In genomic region chr1:108117908-108118902, GRCh38 we compare ENCODE assay signal across 1 cellular context.
A peak's percentile ranks its signal among the peaks of the same experiment; 100 is the strongest.
TF ChIP-seq lines count a peak whose summit lies in the region.

No MANE protein-coding gene starts in this region.

TF ChIP-seq in K562, 482 proteins besides CTCF, POLR2A, EP300 and RAD21 (continued from another document and continues in another):
- TF ChIP-seq, protein P1, sequence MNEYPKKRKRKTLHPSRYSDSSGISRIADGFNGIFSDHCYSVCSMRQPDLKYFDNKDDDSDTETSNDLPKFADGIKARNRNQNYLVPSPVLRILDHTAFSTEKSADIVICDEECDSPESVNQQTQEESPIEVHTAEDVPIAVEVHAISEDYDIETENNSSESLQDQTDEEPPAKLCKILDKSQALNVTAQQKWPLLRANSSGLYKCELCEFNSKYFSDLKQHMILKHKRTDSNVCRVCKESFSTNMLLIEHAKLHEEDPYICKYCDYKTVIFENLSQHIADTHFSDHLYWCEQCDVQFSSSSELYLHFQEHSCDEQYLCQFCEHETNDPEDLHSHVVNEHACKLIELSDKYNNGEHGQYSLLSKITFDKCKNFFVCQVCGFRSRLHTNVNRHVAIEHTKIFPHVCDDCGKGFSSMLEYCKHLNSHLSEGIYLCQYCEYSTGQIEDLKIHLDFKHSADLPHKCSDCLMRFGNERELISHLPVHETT (CRISPR knock-in tag; conservative IDR thresholded peaks at IDR 0.05 in 1 of 2, IDR thresholded peaks at IDR 0.05 in 1 of 2): 0 out of 4 replicates have a peak, but pooled peaks of 1 of the 2 experiments have one; percentile 26
- no peak for TF ChIP-seq SAFB2 (IDR thresholded peaks at IDR 0.05; ENCODE audit: borderline replicate concordance, low read depth, low read length, severe bottlenecking)
- no peak for TF ChIP-seq BRCA1 (IDR thresholded peaks at IDR 0.05)
- TF ChIP-seq BRCA1 (CRISPR knock-in tag; IDR thresholded peaks at IDR 0.05): no peak
- no peak for TF ChIP-seq CREM (IDR thresholded peaks at IDR 0.05; ENCODE audit: low read depth)
- TF ChIP-seq BRD4 (IDR thresholded peaks at IDR 0.05): no peak
- TF ChIP-seq PYGO2 (tag; IDR thresholded peaks at IDR 0.05): no peak
- no peak for TF ChIP-seq MTF1 (CRISPR knock-in tag; IDR thresholded peaks at IDR 0.05; ENCODE audit: borderline replicate concordance)
- TF ChIP-seq BMI1 (IDR thresholded peaks at IDR 0.05; ENCODE audit: low read length): no peak
- no peak for TF ChIP-seq ZNF766 (CRISPR knock-in tag; conservative IDR thresholded peaks at IDR 0.05)
- TF ChIP-seq CUX1 (CRISPR knock-in tag; IDR thresholded peaks at IDR 0.05): no peak
- no peak for TF ChIP-seq STAT6 (CRISPR knock-in tag; IDR thresholded peaks at IDR 0.05)
- TF ChIP-seq, protein P2, sequence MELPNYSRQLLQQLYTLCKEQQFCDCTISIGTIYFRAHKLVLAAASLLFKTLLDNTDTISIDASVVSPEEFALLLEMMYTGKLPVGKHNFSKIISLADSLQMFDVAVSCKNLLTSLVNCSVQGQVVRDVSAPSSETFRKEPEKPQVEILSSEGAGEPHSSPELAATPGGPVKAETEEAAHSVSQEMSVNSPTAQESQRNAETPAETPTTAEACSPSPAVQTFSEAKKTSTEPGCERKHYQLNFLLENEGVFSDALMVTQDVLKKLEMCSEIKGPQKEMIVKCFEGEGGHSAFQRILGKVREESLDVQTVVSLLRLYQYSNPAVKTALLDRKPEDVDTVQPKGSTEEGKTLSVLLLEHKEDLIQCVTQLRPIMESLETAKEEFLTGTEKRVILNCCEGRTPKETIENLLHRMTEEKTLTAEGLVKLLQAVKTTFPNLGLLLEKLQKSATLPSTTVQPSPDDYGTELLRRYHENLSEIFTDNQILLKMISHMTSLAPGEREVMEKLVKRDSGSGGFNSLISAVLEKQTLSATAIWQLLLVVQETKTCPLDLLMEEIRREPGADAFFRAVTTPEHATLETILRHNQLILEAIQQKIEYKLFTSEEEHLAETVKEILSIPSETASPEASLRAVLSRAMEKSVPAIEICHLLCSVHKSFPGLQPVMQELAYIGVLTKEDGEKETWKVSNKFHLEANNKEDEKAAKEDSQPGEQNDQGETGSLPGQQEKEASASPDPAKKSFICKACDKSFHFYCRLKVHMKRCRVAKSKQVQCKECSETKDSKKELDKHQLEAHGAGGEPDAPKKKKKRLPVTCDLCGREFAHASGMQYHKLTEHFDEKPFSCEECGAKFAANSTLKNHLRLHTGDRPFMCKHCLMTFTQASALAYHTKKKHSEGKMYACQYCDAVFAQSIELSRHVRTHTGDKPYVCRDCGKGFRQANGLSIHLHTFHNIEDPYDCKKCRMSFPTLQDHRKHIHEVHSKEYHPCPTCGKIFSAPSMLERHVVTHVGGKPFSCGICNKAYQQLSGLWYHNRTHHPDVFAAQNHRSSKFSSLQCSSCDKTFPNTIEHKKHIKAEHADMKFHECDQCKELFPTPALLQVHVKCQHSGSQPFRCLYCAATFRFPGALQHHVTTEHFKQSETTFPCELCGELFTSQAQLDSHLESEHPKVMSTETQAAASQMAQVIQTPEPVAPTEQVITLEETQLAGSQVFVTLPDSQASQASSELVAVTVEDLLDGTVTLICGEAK (IDR thresholded peaks at IDR 0.05): no peak
- TF ChIP-seq, protein P2 (CRISPR knock-in tag; IDR thresholded peaks at IDR 0.05): no peak
- TF ChIP-seq ID3 (CRISPR knock-in tag; IDR thresholded peaks at IDR 0.05): no peak
- TF ChIP-seq ID3 (tag; IDR thresholded peaks at IDR 0.05): no peak
- TF ChIP-seq, protein P3, sequence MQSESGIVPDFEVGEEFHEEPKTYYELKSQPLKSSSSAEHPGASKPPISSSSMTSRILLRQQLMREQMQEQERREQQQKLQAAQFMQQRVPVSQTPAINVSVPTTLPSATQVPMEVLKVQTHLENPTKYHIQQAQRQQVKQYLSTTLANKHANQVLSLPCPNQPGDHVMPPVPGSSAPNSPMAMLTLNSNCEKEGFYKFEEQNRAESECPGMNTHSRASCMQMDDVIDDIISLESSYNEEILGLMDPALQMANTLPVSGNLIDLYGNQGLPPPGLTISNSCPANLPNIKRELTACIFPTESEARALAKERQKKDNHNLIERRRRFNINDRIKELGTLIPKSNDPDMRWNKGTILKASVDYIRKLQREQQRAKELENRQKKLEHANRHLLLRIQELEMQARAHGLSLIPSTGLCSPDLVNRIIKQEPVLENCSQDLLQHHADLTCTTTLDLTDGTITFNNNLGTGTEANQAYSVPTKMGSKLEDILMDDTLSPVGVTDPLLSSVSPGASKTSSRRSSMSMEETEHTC (IDR thresholded peaks at IDR 0.05): no peak
- no peak for TF ChIP-seq ESRRA (IDR thresholded peaks at IDR 0.05; ENCODE audit: borderline replicate concordance, low read depth)
- TF ChIP-seq ZBTB9 (CRISPR knock-in tag; IDR thresholded peaks at IDR 0.05): no peak
- no peak for TF ChIP-seq NR3C1 (CRISPR knock-in tag; IDR thresholded peaks at IDR 0.05)
- TF ChIP-seq FOXP4 (CRISPR knock-in tag; IDR thresholded peaks at IDR 0.05; ENCODE audit: borderline replicate concordance): no peak
- no peak for TF ChIP-seq NR1H2 (CRISPR knock-in tag; IDR thresholded peaks at IDR 0.05)
- no peak for TF ChIP-seq SOX6 (IDR thresholded peaks at IDR 0.05)
- TF ChIP-seq HDAC1 (IDR thresholded peaks at IDR 0.05): no peak
- TF ChIP-seq CC2D1A (IDR thresholded peaks at IDR 0.05): 0 out of 2 replicates have a peak, but pooled peaks have one; percentile 26
- TF ChIP-seq, protein P4, sequence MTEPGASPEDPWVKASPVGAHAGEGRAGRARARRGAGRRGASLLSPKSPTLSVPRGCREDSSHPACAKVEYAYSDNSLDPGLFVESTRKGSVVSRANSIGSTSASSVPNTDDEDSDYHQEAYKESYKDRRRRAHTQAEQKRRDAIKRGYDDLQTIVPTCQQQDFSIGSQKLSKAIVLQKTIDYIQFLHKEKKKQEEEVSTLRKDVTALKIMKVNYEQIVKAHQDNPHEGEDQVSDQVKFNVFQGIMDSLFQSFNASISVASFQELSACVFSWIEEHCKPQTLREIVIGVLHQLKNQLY (CRISPR knock-in tag; conservative IDR thresholded peaks at IDR 0.05): no peak
- TF ChIP-seq FOXM1 (IDR thresholded peaks at IDR 0.05; ENCODE audit: low read depth): no peak
- no peak for TF ChIP-seq FOXM1 (CRISPR knock-in tag; IDR thresholded peaks at IDR 0.05; ENCODE audit: low read depth)
- no peak for TF ChIP-seq ZNF274 (IDR thresholded peaks at IDR 0.05; ENCODE audit: borderline replicate concordance, low read depth, low read length)
- TF ChIP-seq HMG20A (CRISPR knock-in tag; conservative IDR thresholded peaks at IDR 0.05): no peak
